ENCODE assay signal across 11 cellular contexts in the genomic region with DNA sequence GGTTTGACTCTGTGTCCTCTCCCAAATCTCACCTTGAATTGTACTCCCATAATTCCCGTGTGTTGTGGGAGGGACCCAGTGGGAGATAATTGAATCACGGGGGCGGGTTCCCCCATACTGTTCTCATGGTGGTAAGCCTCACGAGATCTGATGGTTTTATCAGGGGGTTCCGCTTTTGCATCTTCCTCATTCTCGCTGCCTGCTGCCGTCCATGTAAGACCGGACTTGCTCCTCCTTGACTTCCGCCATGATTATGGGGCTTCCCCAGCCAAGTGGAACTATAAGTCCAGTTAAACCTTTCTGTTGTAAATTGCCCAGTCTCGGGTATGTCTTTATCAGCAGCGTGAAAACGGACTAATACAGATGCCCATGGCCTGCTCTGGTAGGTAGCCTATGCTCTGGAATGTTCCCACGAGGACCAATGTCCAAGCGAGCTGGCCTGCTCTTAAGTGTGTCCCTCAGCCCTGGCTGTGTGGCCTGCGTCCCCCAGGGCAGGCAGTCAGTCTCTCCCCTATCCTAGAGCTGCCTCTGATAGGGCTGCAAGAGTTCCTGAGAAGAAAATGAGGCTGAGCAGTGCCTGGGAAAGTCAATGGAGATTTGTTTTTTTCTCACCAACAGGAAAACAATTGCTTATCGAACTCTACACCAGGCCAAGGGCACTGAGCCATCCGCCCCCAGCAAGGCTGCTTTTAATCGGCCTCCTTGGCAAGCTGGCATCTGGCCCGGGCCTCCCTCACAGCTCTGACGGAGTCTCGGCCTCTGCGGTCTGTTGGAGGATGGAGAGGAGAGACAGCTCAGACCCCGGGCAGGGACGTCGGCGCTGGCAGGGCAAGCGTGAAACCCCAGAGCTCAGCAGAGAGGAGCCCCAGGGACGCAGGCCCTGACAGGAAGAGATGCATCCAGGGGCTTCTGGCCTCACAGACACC. TPM values are rescaled to one million over a fixed set of nuclear protein-coding genes. Genes with fewer than 3 reads are reported as not detected.
DNase-seq lines count a peak whose midpoint lies in the region; ATAC-seq, FAIRE-seq and TF ChIP-seq lines count a peak whose summit lies in the region.
"Had no signal": no experiment of that assay in that cellular context is flagged by ENCODE, and none has a peak within 500 bp of the region (broad histone marks: within the 10 kb centered on the region; RNA-seq: fewer than 3 reads in every experiment).

No MANE protein-coding gene starts in this region.

- TF ChIP-seq CTCF in fibroblast of mammary gland (conservative IDR thresholded peaks at IDR 0.05; ENCODE audit: control insufficient read depth, insufficient read depth, low read depth, low read length) = no peak
- TF ChIP-seq CTCF in pancreas (IDR thresholded peaks at IDR 0.05) = no peak
- TF ChIP-seq CTCF in GM20000 (IDR thresholded peaks at IDR 0.05; ENCODE audit: extremely low read depth, missing control alignments) = no peak
- no peak for TF ChIP-seq CTCF in ascending aorta (IDR thresholded peaks at IDR 0.05)

- FAIRE-seq in pancreas (lab: Jason Lieb, UNC) (no peak), HTR-8/SVneo (lab: Jason Lieb, UNC) (no peak)

- peaks cover 0 to 5% (median 3%) of the 10 kb centered on the region in 3 donors for H3K36me3 ChIP-seq in pancreas
- H3K36me3 ChIP-seq in ascending aorta = peaks cover 9% of the 10 kb centered on the region in 2 donors

- peaks cover 4 to 8% (median 4%) of the 10 kb centered on the region in 3 donors for H3K4me1 ChIP-seq in pancreas
- no peaks in the 10 kb centered on the region for H3K4me1 ChIP-seq in ascending aorta
- H3K4me1 ChIP-seq: BLaER1, parathyroid adenoma had no signal

- H3K27ac ChIP-seq in pancreas (peak overlapping the region in 3 of 4 donors; percentile 35 to 62 (median 39)), ascending aorta (no peak overlapping the region)
- H3K27ac ChIP-seq: BLaER1, parathyroid adenoma had no signal

- ATAC-seq in SK-N-SH treated with all-trans-retinoic acid at 6 μM for 48 hours = peak; percentile 74
- ATAC-seq in pancreas = peak; percentile 33 to 62 (median 60)

- H3K27me3 ChIP-seq in pancreas (no peaks in the 10 kb centered on the region), ascending aorta (no peaks in the 10 kb centered on the region)
- H3K27me3 ChIP-seq: BLaER1 had no signal

- intact Hi-C loops in pancreas (cut with DNase I) = no loop called here
- intact Hi-C loops in ascending aorta (cut with DNase I) = no loop called here

- no peak overlapping the region for H3K4me3 ChIP-seq in fibroblast of mammary gland (ENCODE audit: control insufficient read depth, low read depth, low read length)
- no peak overlapping the region for H3K4me3 ChIP-seq in pancreas
- H3K4me3 ChIP-seq in ascending aorta = no peak overlapping the region
- H3K4me3 ChIP-seq: BLaER1 had no signal

- WGBS in pancreas, 2 donors = 62 to 68% methylated on average over 28 of the region's 28 CpGs

- H3K9me3 ChIP-seq in pancreas = no peaks in the 10 kb centered on the region
- no peaks in the 10 kb centered on the region for H3K9me3 ChIP-seq in ascending aorta
- H3K9me3 ChIP-seq: BLaER1 had no signal

- DNase-seq in Ammon's horn (ENCODE audit: low spot score) (peak; percentile 30), fibroblast of mammary gland (ENCODE audit: low read depth) (peak; percentile 95), pancreas (peak; percentile 46 to 76 (median 64)), 8988T (no peak), GM20000 (ENCODE audit: low spot score) (no peak), HTR-8/SVneo (ENCODE audit: insufficient read length, low spot score) (no peak), ascending aorta (ENCODE audit: low spot score in 2 of 2) (no peak)
- DNase-seq: NCI-H1105 treated with DMSO at 0.1 percent for 48 hours had no signal

TF ChIP-seq in SK-N-SH treated with all-trans-retinoic acid at 6 μM for 48 hours, 23 proteins besides CTCF, POLR2A, EP300 and RAD21:
- TF ChIP-seq, protein P1, sequence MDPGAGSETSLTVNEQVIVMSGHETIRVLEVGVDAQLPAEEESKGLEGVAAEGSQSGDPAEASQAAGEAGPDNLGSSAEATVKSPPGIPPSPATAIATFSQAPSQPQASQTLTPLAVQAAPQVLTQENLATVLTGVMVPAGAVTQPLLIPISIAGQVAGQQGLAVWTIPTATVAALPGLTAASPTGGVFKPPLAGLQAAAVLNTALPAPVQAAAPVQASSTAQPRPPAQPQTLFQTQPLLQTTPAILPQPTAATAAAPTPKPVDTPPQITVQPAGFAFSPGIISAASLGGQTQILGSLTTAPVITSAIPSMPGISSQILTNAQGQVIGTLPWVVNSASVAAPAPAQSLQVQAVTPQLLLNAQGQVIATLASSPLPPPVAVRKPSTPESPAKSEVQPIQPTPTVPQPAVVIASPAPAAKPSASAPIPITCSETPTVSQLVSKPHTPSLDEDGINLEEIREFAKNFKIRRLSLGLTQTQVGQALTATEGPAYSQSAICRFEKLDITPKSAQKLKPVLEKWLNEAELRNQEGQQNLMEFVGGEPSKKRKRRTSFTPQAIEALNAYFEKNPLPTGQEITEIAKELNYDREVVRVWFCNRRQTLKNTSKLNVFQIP (CRISPR knock-in tag; IDR thresholded peaks at IDR 0.05; ENCODE audit: borderline replicate concordance, low read depth) = no peak
- TF ChIP-seq GLIS3 (CRISPR knock-in tag; IDR thresholded peaks at IDR 0.05) = no peak
- no peak for TF ChIP-seq ZNF70 (CRISPR knock-in tag; IDR thresholded peaks at IDR 0.05)
- no peak for TF ChIP-seq SNAI2 (CRISPR knock-in tag; IDR thresholded peaks at IDR 0.05)
- TF ChIP-seq CSDC2 (CRISPR knock-in tag; IDR thresholded peaks at IDR 0.05) = no peak
- no peak for TF ChIP-seq ZFP30 (CRISPR knock-in tag; IDR thresholded peaks at IDR 0.05)
- TF ChIP-seq ESRRG (CRISPR knock-in tag; IDR thresholded peaks at IDR 0.05) = no peak
- TF ChIP-seq ZFP3 (CRISPR knock-in tag; IDR thresholded peaks at IDR 0.05) = no peak
- no peak for TF ChIP-seq TCF4 (CRISPR knock-in tag; IDR thresholded peaks at IDR 0.05; ENCODE audit: borderline replicate concordance)
- TF ChIP-seq RARB (CRISPR knock-in tag; IDR thresholded peaks at IDR 0.05) = no peak
- no peak for TF ChIP-seq ZNF8 (CRISPR knock-in tag; IDR thresholded peaks at IDR 0.05)
- no peak for TF ChIP-seq OSR1 (CRISPR knock-in tag; IDR thresholded peaks at IDR 0.05)
- TF ChIP-seq, protein P2, sequence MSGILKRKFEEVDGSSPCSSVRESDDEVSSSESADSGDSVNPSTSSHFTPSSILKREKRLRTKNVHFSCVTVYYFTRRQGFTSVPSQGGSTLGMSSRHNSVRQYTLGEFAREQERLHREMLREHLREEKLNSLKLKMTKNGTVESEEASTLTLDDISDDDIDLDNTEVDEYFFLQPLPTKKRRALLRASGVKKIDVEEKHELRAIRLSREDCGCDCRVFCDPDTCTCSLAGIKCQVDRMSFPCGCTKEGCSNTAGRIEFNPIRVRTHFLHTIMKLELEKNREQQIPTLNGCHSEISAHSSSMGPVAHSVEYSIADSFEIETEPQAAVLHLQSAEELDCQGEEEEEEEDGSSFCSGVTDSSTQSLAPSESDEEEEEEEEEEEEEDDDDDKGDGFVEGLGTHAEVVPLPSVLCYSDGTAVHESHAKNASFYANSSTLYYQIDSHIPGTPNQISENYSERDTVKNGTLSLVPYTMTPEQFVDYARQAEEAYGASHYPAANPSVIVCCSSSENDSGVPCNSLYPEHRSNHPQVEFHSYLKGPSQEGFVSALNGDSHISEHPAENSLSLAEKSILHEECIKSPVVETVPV (CRISPR knock-in tag; IDR thresholded peaks at IDR 0.05) = no peak
- TF ChIP-seq TOX (CRISPR knock-in tag; IDR thresholded peaks at IDR 0.05; ENCODE audit: borderline replicate concordance) = no peak
- TF ChIP-seq, protein P3, sequence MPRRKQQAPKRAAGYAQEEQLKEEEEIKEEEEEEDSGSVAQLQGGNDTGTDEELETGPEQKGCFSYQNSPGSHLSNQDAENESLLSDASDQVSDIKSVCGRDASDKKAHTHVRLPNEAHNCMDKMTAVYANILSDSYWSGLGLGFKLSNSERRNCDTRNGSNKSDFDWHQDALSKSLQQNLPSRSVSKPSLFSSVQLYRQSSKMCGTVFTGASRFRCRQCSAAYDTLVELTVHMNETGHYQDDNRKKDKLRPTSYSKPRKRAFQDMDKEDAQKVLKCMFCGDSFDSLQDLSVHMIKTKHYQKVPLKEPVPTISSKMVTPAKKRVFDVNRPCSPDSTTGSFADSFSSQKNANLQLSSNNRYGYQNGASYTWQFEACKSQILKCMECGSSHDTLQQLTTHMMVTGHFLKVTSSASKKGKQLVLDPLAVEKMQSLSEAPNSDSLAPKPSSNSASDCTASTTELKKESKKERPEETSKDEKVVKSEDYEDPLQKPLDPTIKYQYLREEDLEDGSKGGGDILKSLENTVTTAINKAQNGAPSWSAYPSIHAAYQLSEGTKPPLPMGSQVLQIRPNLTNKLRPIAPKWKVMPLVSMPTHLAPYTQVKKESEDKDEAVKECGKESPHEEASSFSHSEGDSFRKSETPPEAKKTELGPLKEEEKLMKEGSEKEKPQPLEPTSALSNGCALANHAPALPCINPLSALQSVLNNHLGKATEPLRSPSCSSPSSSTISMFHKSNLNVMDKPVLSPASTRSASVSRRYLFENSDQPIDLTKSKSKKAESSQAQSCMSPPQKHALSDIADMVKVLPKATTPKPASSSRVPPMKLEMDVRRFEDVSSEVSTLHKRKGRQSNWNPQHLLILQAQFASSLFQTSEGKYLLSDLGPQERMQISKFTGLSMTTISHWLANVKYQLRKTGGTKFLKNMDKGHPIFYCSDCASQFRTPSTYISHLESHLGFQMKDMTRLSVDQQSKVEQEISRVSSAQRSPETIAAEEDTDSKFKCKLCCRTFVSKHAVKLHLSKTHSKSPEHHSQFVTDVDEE (CRISPR knock-in tag; IDR thresholded peaks at IDR 0.05) = no peak

RNA-seq across cellular contexts. Expression of a gene that starts 17.8 kb away (rescaled TPM):
- total RNA-seq in pancreas (10 to 100 TPM in 5 of 6 donors, 1 to 10 TPM in 1; 9.3 to 26.7 (median 13.0) TPM), ascending aorta (36.9 TPM)
- polyA plus RNA-seq in pancreas = 10 to 100 TPM in 1 of 2 donors, 1 to 10 TPM in 1; 9.6 to 15.4 TPM

Comparison
In these comparisons a context has a peak if more than half of its experiments do, and no peak if none do; other contexts are left out.
1. DNase-seq: peak in Ammon's horn (single experiment), fibroblast of mammary gland (single experiment) and pancreas (6 of 6); none in 8988T (single experiment), GM20000 (single experiment), HTR-8/SVneo (single experiment) and ascending aorta (0 of 2).
2. H3K27ac ChIP-seq: peak in pancreas (3 of 4); none in ascending aorta (0 of 2).